In the genomic region with DNA sequence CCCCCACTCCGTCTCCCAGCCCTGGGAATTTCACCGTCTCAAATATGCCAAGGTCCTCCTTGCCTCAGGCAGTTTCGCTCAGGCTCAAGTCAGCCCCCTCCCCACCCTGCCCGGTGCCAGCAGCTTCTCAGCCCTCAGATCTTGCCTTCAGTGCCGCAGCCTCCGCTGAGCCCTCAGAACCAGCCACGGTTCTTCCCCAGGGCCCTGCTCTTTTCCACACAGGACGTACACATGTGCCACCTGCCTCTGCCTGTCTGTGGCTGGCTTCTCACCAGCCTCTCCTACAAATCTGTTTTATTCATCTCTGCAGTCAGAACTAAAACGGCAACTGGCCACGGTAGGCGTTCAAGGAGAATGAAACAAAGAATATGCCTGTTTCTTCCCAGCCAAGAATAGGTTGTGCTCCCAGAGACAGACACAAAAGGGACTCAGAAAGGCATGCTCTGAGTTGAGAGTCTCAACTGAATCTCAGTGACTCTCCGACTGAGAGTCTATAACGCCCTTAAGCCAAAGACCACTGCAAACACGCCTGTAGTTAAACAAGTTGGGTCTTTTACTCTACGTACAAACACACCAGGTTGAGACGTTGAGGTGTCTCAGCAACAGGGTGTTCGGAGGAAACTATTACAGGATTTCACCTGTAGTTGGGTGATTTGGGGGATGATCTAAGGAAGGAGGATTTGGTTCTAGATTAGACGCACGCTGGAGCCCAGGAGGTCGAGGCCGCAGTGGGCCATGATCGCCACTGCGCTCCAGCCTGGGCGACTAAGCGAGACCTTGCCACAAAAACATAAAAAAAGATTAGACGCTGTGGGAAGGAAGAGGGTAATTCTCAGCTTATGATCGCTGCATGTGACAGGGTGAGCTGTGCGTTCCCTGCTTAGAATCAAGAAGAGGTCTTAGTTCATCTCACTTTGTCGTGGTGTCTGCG, we compare ENCODE assay signal across 9 cellular contexts. TPM values are rescaled to one million over a fixed set of nuclear protein-coding genes. Genes with fewer than 3 reads are reported as not detected.
DNase-seq lines count a peak whose midpoint lies in the region; ATAC-seq, FAIRE-seq and TF ChIP-seq lines count a peak whose summit lies in the region.
"Had no signal": no experiment of that assay in that cellular context is flagged by ENCODE, and none has a peak within 500 bp of the region (broad histone marks: within the 10 kb centered on the region; RNA-seq: fewer than 3 reads in every experiment).

No MANE protein-coding gene starts in this region.

- TF ChIP-seq CTCF in GM12878 (IDR thresholded peaks at IDR 0.05 in 2 of 3, conservative IDR thresholded peaks at IDR 0.05 in 1 of 3; ENCODE audit: control insufficient read depth in 2 of 3, extremely low read depth in 1 of 3, insufficient read depth in 1 of 3, low read depth in 3 of 3, low read length in 3 of 3), result no peak

- peak overlapping the region; percentile 85 for H3K9ac ChIP-seq in GM12878 (ENCODE audit: control insufficient read depth, insufficient read depth, low read length)
- H3K9ac ChIP-seq in mucosa of stomach (ENCODE audit: low read length), result peak overlapping the region; percentile 70

- no peaks in the 10 kb centered on the region for H3K36me3 ChIP-seq in GM12878 (ENCODE audit: control insufficient read depth in 2 of 2, insufficient read depth in 2 of 2, low read length in 1 of 2)
- no peaks in the 10 kb centered on the region for H3K36me3 ChIP-seq in mucosa of stomach (ENCODE audit: control insufficient read depth, insufficient read depth, low read length)

- 2% methylated on average over 30 of the region's 30 CpGs for WGBS in GM12878 (ENCODE audit: insufficient coverage, insufficient replicate concordance, low lambda C conversion rate, missing lambda C conversion rate)

- intact Hi-C loops in GM12878 (cut with micrococcal nuclease; ENCODE audit: unreplicated experiment), result loop anchor here (1.0 to 5.0 kb wide), 2 partner anchors 22 to 59 kb away; a partner anchor contains a TSS

- in situ Hi-C loops in GM12878 (cut with MboI), result no loop called here

- RAD21 ChIA-PET in GM12878 (lab: Charles Lee; ENCODE audit: unreplicated experiment), result interaction anchor here (0.7 to 3.6 kb wide), 12 partner anchors 22 to 110 kb away, joined by 3 to 54 read pairs (median 4); a partner anchor contains a TSS

- H3K79me2 ChIP-seq in GM12878 (ENCODE audit: control insufficient read depth, insufficient read depth, low read length), result peaks cover 35% of the 10 kb centered on the region

- H3K27me3 ChIP-seq in GM12878 (replicated peaks in 1 of 2; ENCODE audit: control insufficient read depth in 2 of 2, insufficient read depth in 2 of 2, low read length in 1 of 2) (no peaks in the 10 kb centered on the region), mucosa of stomach (ENCODE audit: control insufficient read depth, insufficient read depth, low read length) (no peaks in the 10 kb centered on the region)

- TF ChIP-seq EP300 in GM12878 (IDR thresholded peaks at IDR 0.05; ENCODE audit: borderline replicate concordance in 1 of 2, control insufficient read depth in 1 of 2, low read depth in 2 of 2, low read length in 2 of 2), result no peak

- no peak for TF ChIP-seq POLR2A in GM12878 (IDR thresholded peaks at IDR 0.05; ENCODE audit: low read depth, low read length)

- peak overlapping the region; percentile 91 for H3K4me2 ChIP-seq in GM12878 (ENCODE audit: control insufficient read depth, insufficient read depth)

- TSS peak; percentile 76 for BruUV-seq in GM12878 (replicated peaks; lab: Mats Ljungman, UMichigan)

- peak; percentile 8 for ATAC-seq in GM12878
- ATAC-seq in HG03439 (IDR thresholded peaks at IDR 0.05; ENCODE audit: unreplicated experiment), result no peak

- H3K4me3 ChIP-seq in Jurkat, Clone E6-1 (ENCODE audit: low read length), result peak overlapping the region; percentile 72
- H3K4me3 ChIP-seq in GM12878, result peak overlapping the region; percentile 72
- peak overlapping the region; percentile 77 for H3K4me3 ChIP-seq in mucosa of stomach (ENCODE audit: low read length)

- no peak for TF ChIP-seq RAD21 in GM12878 (IDR thresholded peaks at IDR 0.05; ENCODE audit: insufficient read depth, low read depth, low read length)

- peaks cover 19% of the 10 kb centered on the region for H3K4me1 ChIP-seq in GM12878 (ENCODE audit: control insufficient read depth, insufficient read depth, low read length)
- peaks cover 25% of the 10 kb centered on the region for H3K4me1 ChIP-seq in mucosa of stomach (ENCODE audit: control insufficient read depth, insufficient read depth, low read length)

- peak; percentile 81 for FAIRE-seq in GM12878 (lab: Jason Lieb, UNC)

- no peak overlapping the region for H2AFZ ChIP-seq in GM12878 (ENCODE audit: control insufficient read depth, low read depth, low read length)

- H4K20me1 ChIP-seq in GM12878 (ENCODE audit: control insufficient read depth, insufficient read depth), result no peaks in the 10 kb centered on the region

- H3K27ac ChIP-seq in GM12878 (ENCODE audit: control insufficient read depth, insufficient read depth), result peak overlapping the region; percentile 82

- H3K9me3 ChIP-seq in GM12878 (replicated peaks; ENCODE audit: control insufficient read depth, insufficient read depth, low read length) (no peaks in the 10 kb centered on the region), mucosa of stomach (ENCODE audit: control insufficient read depth, low read length) (no peaks in the 10 kb centered on the region)

- SMC1A ChIA-PET in GM12878 (lab: Charles Lee; ENCODE audit: uncharacterized antibody, unreplicated experiment), result interaction anchor here (0.7 to 2.8 kb wide), 10 partner anchors 10 to 108 kb away, joined by 3 to 28 read pairs (median 4); a partner anchor contains a TSS

- DNase-seq in ELF-1 (ENCODE audit: low read depth, low spot score), result peak; percentile 64
- DNase-seq in Jurkat, Clone E6-1 (ENCODE audit: low read depth, low spot score), result peak; percentile 33
- DNase-seq in GM12878 (ENCODE audit: low read depth, low spot score), result no peak
- DNase-seq in foreskin melanocyte, result no peak
- DNase-seq in H4 (ENCODE audit: low spot score), result no peak
- DNase-seq in NCI-H128 (lab: John Stamatoyannopoulos, UW; ENCODE audit: unreplicated experiment), result no peak

- CTCF ChIA-PET in GM12878 (lab: Yijun Ruan, JAX), result interaction anchor here (0.6 to 4.7 kb wide), 7 partner anchors 10 to 108 kb away, joined by 3 to 20 read pairs (median 4); a partner anchor contains a TSS

- POLR2A ChIA-PET in GM12878 (lab: Charles Lee), result interaction anchor here (0.7 to 7.7 kb wide), 22 partner anchors 13 to 287 kb away, joined by 3 to 166 read pairs (median 6); a partner anchor contains a TSS

RNA-seq across cellular contexts. Expression of a gene that starts 10.5 kb away (rescaled TPM):
- not detected for polyA plus RNA-seq in Jurkat, Clone E6-1 (2012; ENCODE audit: insufficient read depth, insufficient read length)
- 0.71 and 1.3 TPM in 2 replicates for total RNA-seq in GM12878 (2013; cell fraction: nucleolus; rRNA removed)
- total RNA-seq in GM12878 (2014; rRNA removed) (not detected in 2 replicates), GM12878 (2014; rRNA removed; fragmentation: Illumina TruSeq; extraction: Trizol) (not detected in 2 replicates), GM12878 (2021) (0.10 and 0.35 TPM in 2 replicates)
- not detected for polyA plus RNA-seq in GM12878 (2011; ENCODE audit: low read depth)
- polyA plus RNA-seq in GM12878 (2011; rRNA removed) (0.05 TPM in 1 of 2 replicates, not detected in the other), GM12878 (2014; fragmentation: Illumina TruSeq; extraction: Trizol) (0.06 TPM in 1 of 2 replicates, not detected in the other), GM12878 (2014; fragmentation: Nextera tagmentation; extraction: Ambion mirVana) (not detected), GM12878 (2014; rRNA removed) (0.01 and 0.05 TPM in 2 replicates), GM12878 (2016; fragmentation: Nextera tagmentation; extraction: Ambion mirVana) (not detected)
- 0.01 and 0.02 TPM in 2 replicates for polyA plus RNA-seq in GM12878 (2011; cell fraction: cytosol; rRNA removed)
- polyA plus RNA-seq in GM12878 (2011; cell fraction: nucleus; rRNA removed), result 0.32 and 0.75 TPM in 2 replicates
- polyA plus RNA-seq in GM12878 (2012), result 0.16 and 0.27 TPM in 2 replicates
- not detected in 2 replicates for polyA minus RNA-seq in GM12878 (2011; rRNA and poly(A)+ RNA removed)
- not detected in 2 replicates for polyA minus RNA-seq in GM12878 (2011; cell fraction: cytosol; rRNA and poly(A)+ RNA removed)
- 0.10 TPM in 1 of 2 replicates, not detected in the other for polyA minus RNA-seq in GM12878 (2011; cell fraction: nucleus; rRNA and poly(A)+ RNA removed)
- not detected in 2 replicates for total RNA-seq in H4 (2014; rRNA removed; shearing (Covaris generic))
- total RNA-seq: RPMI7951 had no signal

RNA-seq across cellular contexts. Expression of a gene that starts 13.9 kb away (rescaled TPM):
- 239 TPM for polyA plus RNA-seq in Jurkat, Clone E6-1 (2012; ENCODE audit: insufficient read depth, insufficient read length)
- 114 and 118 TPM in 2 replicates for total RNA-seq in GM12878 (2013; cell fraction: nucleolus; rRNA removed)
- total RNA-seq in GM12878 (2014; rRNA removed), result 164 and 177 TPM in 2 replicates
- total RNA-seq in GM12878 (2014; rRNA removed; fragmentation: Illumina TruSeq; extraction: Trizol), result 64.3 and 71.9 TPM in 2 replicates
- 227 and 245 TPM in 2 replicates for total RNA-seq in GM12878 (2021)
- polyA plus RNA-seq in GM12878 (2011; ENCODE audit: low read depth), result 21.4 TPM
- polyA plus RNA-seq in GM12878 (2011; rRNA removed), result 35.2 and 84.8 TPM in 2 replicates
- 104 and 181 TPM in 2 replicates for polyA plus RNA-seq in GM12878 (2011; cell fraction: cytosol; rRNA removed)
- polyA plus RNA-seq in GM12878 (2011; cell fraction: nucleus; rRNA removed), result 1,163 and 1,192 TPM in 2 replicates
- 161 and 188 TPM in 2 replicates for polyA plus RNA-seq in GM12878 (2012)
- polyA plus RNA-seq in GM12878 (2014; fragmentation: Illumina TruSeq; extraction: Trizol), result 9.2 and 24.8 TPM in 2 replicates
- polyA plus RNA-seq in GM12878 (2014; fragmentation: Nextera tagmentation; extraction: Ambion mirVana), result 10 to 100 TPM in 1 of 2 experiments, under 1 TPM in 1; 0.68 to 10.0 TPM
- polyA plus RNA-seq in GM12878 (2014; rRNA removed), result 225 and 260 TPM in 2 replicates
- 100 to 1,000 TPM; 128 to 150 TPM for polyA plus RNA-seq in GM12878 (2016; fragmentation: Nextera tagmentation; extraction: Ambion mirVana)
- polyA minus RNA-seq in GM12878 (2011; rRNA and poly(A)+ RNA removed), result 34.5 and 75.5 TPM in 2 replicates
- 51.9 and 52.8 TPM in 2 replicates for polyA minus RNA-seq in GM12878 (2011; cell fraction: cytosol; rRNA and poly(A)+ RNA removed)
- 76.9 and 111 TPM in 2 replicates for polyA minus RNA-seq in GM12878 (2011; cell fraction: nucleus; rRNA and poly(A)+ RNA removed)
- total RNA-seq in H4 (2014; rRNA removed; shearing (Covaris generic)), result 34.8 and 52.2 TPM in 2 replicates

RNA-seq across cellular contexts. Expression of a gene that starts 41.4 kb away (rescaled TPM):
- polyA plus RNA-seq in Jurkat, Clone E6-1 (2012; ENCODE audit: insufficient read depth, insufficient read length), result not detected
- 3.5 and 5.3 TPM in 2 replicates for total RNA-seq in GM12878 (2013; cell fraction: nucleolus; rRNA removed)
- total RNA-seq in GM12878 (2014; rRNA removed) (0.11 TPM in 1 of 2 replicates, not detected in the other), GM12878 (2014; rRNA removed; fragmentation: Illumina TruSeq; extraction: Trizol) (not detected in 2 replicates), GM12878 (2021) (0.58 and 0.64 TPM in 2 replicates)
- polyA plus RNA-seq in GM12878 (2011; ENCODE audit: low read depth), result not detected
- polyA plus RNA-seq in GM12878 (2011; rRNA removed) (0.29 TPM in 1 of 2 replicates, not detected in the other), GM12878 (2014; fragmentation: Illumina TruSeq; extraction: Trizol) (not detected in 2 replicates), GM12878 (2014; fragmentation: Nextera tagmentation; extraction: Ambion mirVana) (not detected), GM12878 (2014; rRNA removed) (0.69 and 0.82 TPM in 2 replicates), GM12878 (2016; fragmentation: Nextera tagmentation; extraction: Ambion mirVana) (under 1 TPM; 0.33 to 0.91 TPM)
- 0.52 and 1.2 TPM in 2 replicates for polyA plus RNA-seq in GM12878 (2011; cell fraction: cytosol; rRNA removed)
- polyA plus RNA-seq in GM12878 (2011; cell fraction: nucleus; rRNA removed), result 3.7 and 4.4 TPM in 2 replicates
- polyA plus RNA-seq in GM12878 (2012), result 0.30 and 0.88 TPM in 2 replicates
- not detected in 2 replicates for polyA minus RNA-seq in GM12878 (2011; rRNA and poly(A)+ RNA removed)
- 1.2 TPM in 1 of 2 replicates, not detected in the other for polyA minus RNA-seq in GM12878 (2011; cell fraction: cytosol; rRNA and poly(A)+ RNA removed)
- polyA minus RNA-seq in GM12878 (2011; cell fraction: nucleus; rRNA and poly(A)+ RNA removed), result 2.1 and 3.7 TPM in 2 replicates
- total RNA-seq in H4 (2014; rRNA removed; shearing (Covaris generic)), result 0.10 and 0.12 TPM in 2 replicates
- total RNA-seq: RPMI7951 had no signal

RNA-seq across cellular contexts. Expression of a gene that starts 41.6 kb away (rescaled TPM):
- polyA plus RNA-seq in Jurkat, Clone E6-1 (2012; ENCODE audit: insufficient read depth, insufficient read length), result 37.9 TPM
- total RNA-seq in GM12878 (2013; cell fraction: nucleolus; rRNA removed), result 99.1 and 110 TPM in 2 replicates
- total RNA-seq in GM12878 (2014; rRNA removed) (27.2 and 34.1 TPM in 2 replicates), GM12878 (2014; rRNA removed; fragmentation: Illumina TruSeq; extraction: Trizol) (16.3 and 21.4 TPM in 2 replicates), GM12878 (2021) (27.1 and 33.3 TPM in 2 replicates)
- 12.4 TPM for polyA plus RNA-seq in GM12878 (2011; ENCODE audit: low read depth)
- polyA plus RNA-seq in GM12878 (2011; rRNA removed) (23.7 and 31.2 TPM in 2 replicates), GM12878 (2014; fragmentation: Illumina TruSeq; extraction: Trizol) (14.8 and 23.5 TPM in 2 replicates), GM12878 (2014; fragmentation: Nextera tagmentation; extraction: Ambion mirVana) (1 to 10 TPM in 1 of 2 experiments, under 1 TPM in 1; 0.71 to 2.0 TPM), GM12878 (2014; rRNA removed) (23.4 and 28.4 TPM in 2 replicates), GM12878 (2016; fragmentation: Nextera tagmentation; extraction: Ambion mirVana) (10 to 100 TPM; 21.9 to 22.1 TPM)
- 31.1 and 38.7 TPM in 2 replicates for polyA plus RNA-seq in GM12878 (2011; cell fraction: cytosol; rRNA removed)
- polyA plus RNA-seq in GM12878 (2011; cell fraction: nucleus; rRNA removed), result 144 and 148 TPM in 2 replicates
- 27.2 and 31.7 TPM in 2 replicates for polyA plus RNA-seq in GM12878 (2012)
- polyA minus RNA-seq in GM12878 (2011; rRNA and poly(A)+ RNA removed), result 46.7 and 53.3 TPM in 2 replicates
- 12.2 and 12.3 TPM in 2 replicates for polyA minus RNA-seq in GM12878 (2011; cell fraction: cytosol; rRNA and poly(A)+ RNA removed)
- 43.0 and 58.7 TPM in 2 replicates for polyA minus RNA-seq in GM12878 (2011; cell fraction: nucleus; rRNA and poly(A)+ RNA removed)
- 38.6 and 62.6 TPM in 2 replicates for total RNA-seq in H4 (2014; rRNA removed; shearing (Covaris generic))

RNA-seq across cellular contexts. Expression of a gene that starts 43.4 kb away (rescaled TPM):
- not detected for polyA plus RNA-seq in Jurkat, Clone E6-1 (2012; ENCODE audit: insufficient read depth, insufficient read length)
- total RNA-seq in GM12878 (2013; cell fraction: nucleolus; rRNA removed), result not detected in 2 replicates
- total RNA-seq in GM12878 (2014; rRNA removed) (not detected in 2 replicates), GM12878 (2014; rRNA removed; fragmentation: Illumina TruSeq; extraction: Trizol) (not detected in 2 replicates), GM12878 (2021) (not detected in 2 replicates)
- polyA plus RNA-seq in GM12878 (2011; ENCODE audit: low read depth), result not detected
- polyA plus RNA-seq in GM12878 (2011; rRNA removed) (not detected in 2 replicates), GM12878 (2014; fragmentation: Illumina TruSeq; extraction: Trizol) (not detected in 2 replicates), GM12878 (2014; fragmentation: Nextera tagmentation; extraction: Ambion mirVana) (not detected), GM12878 (2014; rRNA removed) (not detected in 2 replicates), GM12878 (2016; fragmentation: Nextera tagmentation; extraction: Ambion mirVana) (not detected)
- polyA plus RNA-seq in GM12878 (2011; cell fraction: cytosol; rRNA removed), result not detected in 2 replicates
- not detected in 2 replicates for polyA plus RNA-seq in GM12878 (2011; cell fraction: nucleus; rRNA removed)
- polyA plus RNA-seq in GM12878 (2012), result not detected in 2 replicates
- polyA minus RNA-seq in GM12878 (2011; rRNA and poly(A)+ RNA removed), result not detected in 2 replicates
- not detected in 2 replicates for polyA minus RNA-seq in GM12878 (2011; cell fraction: cytosol; rRNA and poly(A)+ RNA removed)
- not detected in 2 replicates for polyA minus RNA-seq in GM12878 (2011; cell fraction: nucleus; rRNA and poly(A)+ RNA removed)
- total RNA-seq in H4 (2014; rRNA removed; shearing (Covaris generic)), result not detected in 2 replicates
- total RNA-seq: RPMI7951 had no signal

Comparison
In these comparisons a context has a peak if more than half of its experiments do, and no peak if none do; other contexts are left out.
1. DNase-seq: peak in ELF-1 (single experiment) and Jurkat, Clone E6-1 (single experiment); none in GM12878 (single experiment), foreskin melanocyte (single experiment), H4 (single experiment) and NCI-H128 (single experiment).
2. Peak in every context shown above with its lines, with median percentiles within 50 percentile points of each other: H3K4me3 ChIP-seq.